ENCODE assay signal across 30 cellular contexts in genomic region chr6:130054725-130055124, GRCh38.
"Had no signal": no experiment of that assay in that cellular context is flagged by ENCODE, and none has a peak within 500 bp of the region (broad histone marks: within the 10 kb centered on the region; RNA-seq: fewer than 3 reads in every experiment).

No MANE protein-coding gene starts in this region.

- H3K4me1 ChIP-seq: ascending aorta, gastrocnemius medialis, left lung, lower lobe of right lung, prostate gland, sigmoid colon, stomach, tibial artery, upper lobe of right lung had no signal

- H3K4me1 Mint-ChIP-seq: brain, nephron had no signal

- H3K27me3 ChIP-seq: ascending aorta, cardiac muscle cell, dorsolateral prefrontal cortex, gastrocnemius medialis, left lung, ovary, sigmoid colon, stomach, tibial artery, upper lobe of right lung had no signal

- H3K9me3 Mint-ChIP-seq: activated CD4-positive, alpha-beta memory T cell treated with anti-CD3 and anti-CD28 coated beads for 36 hours; activated T-cell treated with anti-CD3 and anti-CD28 coated beads, Interleukin-2, amount 50 U/mL, for 4 hours; activated T-helper 2 cell treated with anti-CD3 and anti-CD28 coated beads, Interferon-gamma antibody, Interleukin-2, Interleukin-4, amounts not matched to agents 10 μg/mL and 5 μg/mL and 100 μg/mL, durations not matched to agents 14 hours and 24 hours and 36 hours; brain; nephron; stimulated activated memory B cell treated with anti-CD40 and anti-IgM and Interleukin-4, amounts not matched to agents 10 μg/mL and 1 μg/mL and 100 μg/mL, for 72 hours; T-helper 1 cell treated with Interleukin-12 subunit alpha and Interleukin-12 subunit beta and Interleukin-4 antibody, amounts not matched to agents 30 μg/mL and 1 μg/mL, for 36 hours had no signal

- DNase-seq: activated CD4-positive, alpha-beta memory T cell treated with anti-CD3 and anti-CD28 coated beads for 36 hours; activated CD4-positive, alpha-beta T cell treated with anti-CD3 and anti-CD28 coated beads for 4 hours; activated CD4-positive, CD25-positive, alpha-beta regulatory T cell; activated T-cell treated with anti-CD3 and anti-CD28 coated beads, Interleukin-2, amount 50 U/mL, for 4 hours; dorsolateral prefrontal cortex; effector memory CD4-positive, alpha-beta T cell; erythroblast; gastrocnemius medialis; glutamatergic neuron; left lung; lower lobe of right lung; mesendoderm; ovary; retina; sigmoid colon; small intestine; stimulated activated CD4-positive, alpha-beta T cell treated with anti-CD3 and anti-CD28 coated beads, Interleukin-4, amount 100 ng/mL, for 24 hours; stomach; tibial artery; upper lobe of right lung had no signal

- H3K4me3 ChIP-seq: ascending aorta, cardiac muscle cell, coronary artery, dorsolateral prefrontal cortex, gastrocnemius medialis, left lung, lower lobe of right lung, ovary, prostate gland, sigmoid colon, stomach, tibial artery, upper lobe of right lung had no signal

- H3K9me3 ChIP-seq: ascending aorta, gastrocnemius medialis, left lung, lower lobe of right lung, ovary, prostate gland, sigmoid colon, stomach, tibial artery, upper lobe of right lung had no signal

- H3K27ac Mint-ChIP-seq: activated CD4-positive, alpha-beta memory T cell treated with anti-CD3 and anti-CD28 coated beads for 36 hours; activated T-helper 2 cell treated with anti-CD3 and anti-CD28 coated beads, Interferon-gamma antibody, Interleukin-2, Interleukin-4, amounts not matched to agents 10 μg/mL and 5 μg/mL and 100 μg/mL, durations not matched to agents 14 hours and 24 hours and 36 hours; brain; nephron; stimulated activated memory B cell treated with anti-CD40 and anti-IgM and Interleukin-4, amounts not matched to agents 10 μg/mL and 1 μg/mL and 100 μg/mL, for 72 hours had no signal

- H3K4me3 Mint-ChIP-seq: activated CD4-positive, alpha-beta memory T cell treated with anti-CD3 and anti-CD28 coated beads for 36 hours; activated naive CD8-positive, alpha-beta T cell; activated T-cell treated with anti-CD3 and anti-CD28 coated beads, Interleukin-2, amount 50 U/mL, for 4 hours; brain; nephron; stimulated activated memory B cell treated with anti-CD40 and anti-IgM and Interleukin-4, amounts not matched to agents 10 μg/mL and 1 μg/mL and 100 μg/mL, for 72 hours; T-helper 1 cell treated with Interleukin-12 subunit alpha and Interleukin-12 subunit beta and Interleukin-4 antibody, amounts not matched to agents 30 μg/mL and 1 μg/mL, for 36 hours had no signal

- H3K27me3 Mint-ChIP-seq: activated CD4-positive, alpha-beta memory T cell treated with anti-CD3 and anti-CD28 coated beads for 36 hours; activated naive CD8-positive, alpha-beta T cell; stimulated activated memory B cell treated with anti-CD40 and anti-IgM and Interleukin-4, amounts not matched to agents 10 μg/mL and 1 μg/mL and 100 μg/mL, for 72 hours had no signal

- H3K36me3 ChIP-seq: cardiac muscle cell, ovary, prostate gland had no signal

- ATAC-seq: activated T-cell treated with anti-CD3 and anti-CD28 coated beads, Interleukin-2, amount 50 U/mL, for 4 hours; gastrocnemius medialis; left lung; lower lobe of right lung; stimulated activated memory B cell treated with anti-CD40 and anti-IgM and Interleukin-4, amounts not matched to agents 10 μg/mL and 1 μg/mL and 100 μg/mL, for 72 hours; upper lobe of right lung had no signal

- H3K27ac ChIP-seq: ascending aorta, cardiac muscle cell, coronary artery, dorsolateral prefrontal cortex, gastrocnemius medialis, left lung, lower lobe of right lung, ovary, prostate gland, sigmoid colon, stomach, tibial artery, upper lobe of right lung had no signal
